8 cellular contexts compared by ENCODE assay signal in genomic region chr6:106546322-106547052, GRCh38.
A peak's percentile ranks its signal among the peaks of the same experiment; 100 is the strongest.
DNase-seq lines count a peak whose midpoint lies in the region; ATAC-seq, FAIRE-seq and TF ChIP-seq lines count a peak whose summit lies in the region.

No MANE protein-coding gene starts in this region.

- no peak for TF ChIP-seq POLR2A in A549 (IDR thresholded peaks at IDR 0.05; ENCODE audit: low read length)
- TF ChIP-seq POLR2A in H54 (IDR thresholded peaks at IDR 0.05; ENCODE audit: low read depth, low read length) = no peak

- H3K9me3 ChIP-seq in A549 = no peaks in the 10 kb centered on the region
- no peaks in the 10 kb centered on the region for H3K9me3 ChIP-seq in WERI-Rb-1 (ENCODE audit: severe bottlenecking)

- H3K27ac ChIP-seq in A549 (peak overlapping the region; percentile 55 to 71), substantia nigra (ENCODE audit: low read depth, low read length, poor library complexity, severe bottlenecking) (no peak overlapping the region), WERI-Rb-1 (no peak overlapping the region)

- intact Hi-C loops in activated CD4-positive, alpha-beta memory T cell treated with anti-CD3 and anti-CD28 coated beads for 36 hours (cut with micrococcal nuclease) = loop anchor here (1.0 kb wide), 2 partner anchors 9 to 25 kb away; no protein-coding TSS in a partner anchor

- WGBS in A549 (ENCODE audit: missing lambda C conversion rate) = 7% methylated on average over 2 of the region's 2 CpGs

- H3K9me3 Mint-ChIP-seq in activated CD4-positive, alpha-beta memory T cell treated with anti-CD3 and anti-CD28 coated beads for 36 hours = peaks cover 3% of the 10 kb centered on the region

- TF ChIP-seq RAD21 in A549 (conservative IDR thresholded peaks at IDR 0.05 in 1 of 2, IDR thresholded peaks at IDR 0.05 in 1 of 2) = no peak

- H3K36me3 Mint-ChIP-seq in activated CD4-positive, alpha-beta memory T cell treated with anti-CD3 and anti-CD28 coated beads for 36 hours = peaks cover 61% of the 10 kb centered on the region

- H3K36me3 ChIP-seq in WERI-Rb-1 = no peaks in the 10 kb centered on the region

- H3K4me3 Mint-ChIP-seq in activated CD4-positive, alpha-beta memory T cell treated with anti-CD3 and anti-CD28 coated beads for 36 hours = no peak overlapping the region

- TF ChIP-seq CTCF in A549 (IDR thresholded peaks at IDR 0.05) (no peak), WERI-Rb-1 (IDR thresholded peaks at IDR 0.05; ENCODE audit: low read depth, low read length) (no peak)

- DNase-seq in A549 (ENCODE audit: low read depth in 1 of 2, low spot score in 1 of 2) (peak; percentile 36 to 45), H54 (ENCODE audit: insufficient read length, low spot score) (no peak), iris pigment epithelial cell (ENCODE audit: low read depth) (peak; percentile 82), substantia nigra (lab: John Stamatoyannopoulos, UW) (no peak), WERI-Rb-1 (no peak)
- DNase-seq in activated CD4-positive, alpha-beta memory T cell treated with anti-CD3 and anti-CD28 coated beads for 36 hours = no peak

- no peak overlapping the region for H3K4me3 ChIP-seq in A549
- no peak overlapping the region for H3K4me3 ChIP-seq in WERI-Rb-1 (ENCODE audit: low read depth, low read length)

- POLR2A ChIA-PET in A549 (lab: Yijun Ruan, JAX) = no interaction called here
- POLR2A ChIA-PET in activated CD4-positive, alpha-beta memory T cell treated with anti-CD3 and anti-CD28 coated beads for 36 hours (lab: Charles Lee) = interaction anchor here (1.1 to 1.8 kb wide), 3 partner anchors 9 to 27 kb away, joined by 5 to 6 read pairs (median 6); no protein-coding TSS in a partner anchor

- peaks cover 25% of the 10 kb centered on the region; the same call in 2 of the 3 replicates for H3K4me1 ChIP-seq in A549

- no peak for FAIRE-seq in A549 (lab: Jason Lieb, UNC)
- peak; percentile 75 for FAIRE-seq in H54 (lab: Jason Lieb, UNC)

- peak overlapping the region; percentile 41 for H3K4me2 ChIP-seq in A549

- CTCF ChIA-PET in A549 (lab: Yijun Ruan, JAX) = interaction anchor here (0.7 kb wide), 2 partner anchors 15 to 107 kb away, joined by 3 read pairs; no protein-coding TSS in a partner anchor
- CTCF ChIA-PET in activated CD4-positive, alpha-beta memory T cell treated with anti-CD3 and anti-CD28 coated beads for 36 hours (lab: Charles Lee) = interaction anchor here (1.3 kb wide), 1 partner anchor 207 kb away, joined by 3 read pairs; no protein-coding TSS in a partner anchor

- H3K27me3 Mint-ChIP-seq in activated CD4-positive, alpha-beta memory T cell treated with anti-CD3 and anti-CD28 coated beads for 36 hours = no peaks in the 10 kb centered on the region

- TF ChIP-seq EP300 in A549 (IDR thresholded peaks at IDR 0.05) = no peak

- peak overlapping the region; percentile 87 for H3K27ac Mint-ChIP-seq in activated CD4-positive, alpha-beta memory T cell treated with anti-CD3 and anti-CD28 coated beads for 36 hours

- H3K27me3 ChIP-seq in WERI-Rb-1 (ENCODE audit: insufficient read depth, low read depth, severe bottlenecking) = no peaks in the 10 kb centered on the region

- peaks cover 47% of the 10 kb centered on the region for H3K4me1 Mint-ChIP-seq in activated CD4-positive, alpha-beta memory T cell treated with anti-CD3 and anti-CD28 coated beads for 36 hours (ENCODE audit: low read depth)

- ATAC-seq in A549 (peak; percentile 82 to 84; a peak in 5 of 6 replicates), HG02623 (IDR thresholded peaks at IDR 0.05; ENCODE audit: unreplicated experiment) (no peak), GM19324 (IDR thresholded peaks at IDR 0.05; ENCODE audit: low FRiP score, unreplicated experiment) (no peak)

TF ChIP-seq in A549, 52 proteins besides CTCF, POLR2A, EP300 and RAD21:
- peak; percentile 51 for TF ChIP-seq JUNB (IDR thresholded peaks at IDR 0.05)
- no peak for TF ChIP-seq CHD4 (IDR thresholded peaks at IDR 0.05; ENCODE audit: borderline replicate concordance)
- no peak for TF ChIP-seq FOSL2 (IDR thresholded peaks at IDR 0.05)
- peak; percentile 69 for TF ChIP-seq FOSL2 (CRISPR knock-in tag; IDR thresholded peaks at IDR 0.05)
TF ChIP-seq in A549: peak in this region for 2.

Comparison
In these comparisons a context has a peak if more than half of its experiments do, and no peak if none do; other contexts are left out.
1. ATAC-seq: peak in A549 (2 of 2); none in HG02623 (single experiment) and GM19324 (single experiment).
2. DNase-seq: peak in A549 (2 of 2) and iris pigment epithelial cell (single experiment); none in H54 (single experiment), activated CD4-positive, alpha-beta memory T cell treated with anti-CD3 and anti-CD28 coated beads for 36 hours (single experiment), substantia nigra (0 of 49) and WERI-Rb-1 (single experiment).
3. H3K27ac ChIP-seq: peak in A549 (2 of 2); none in substantia nigra (single experiment) and WERI-Rb-1 (single experiment).